In the genomic region with DNA sequence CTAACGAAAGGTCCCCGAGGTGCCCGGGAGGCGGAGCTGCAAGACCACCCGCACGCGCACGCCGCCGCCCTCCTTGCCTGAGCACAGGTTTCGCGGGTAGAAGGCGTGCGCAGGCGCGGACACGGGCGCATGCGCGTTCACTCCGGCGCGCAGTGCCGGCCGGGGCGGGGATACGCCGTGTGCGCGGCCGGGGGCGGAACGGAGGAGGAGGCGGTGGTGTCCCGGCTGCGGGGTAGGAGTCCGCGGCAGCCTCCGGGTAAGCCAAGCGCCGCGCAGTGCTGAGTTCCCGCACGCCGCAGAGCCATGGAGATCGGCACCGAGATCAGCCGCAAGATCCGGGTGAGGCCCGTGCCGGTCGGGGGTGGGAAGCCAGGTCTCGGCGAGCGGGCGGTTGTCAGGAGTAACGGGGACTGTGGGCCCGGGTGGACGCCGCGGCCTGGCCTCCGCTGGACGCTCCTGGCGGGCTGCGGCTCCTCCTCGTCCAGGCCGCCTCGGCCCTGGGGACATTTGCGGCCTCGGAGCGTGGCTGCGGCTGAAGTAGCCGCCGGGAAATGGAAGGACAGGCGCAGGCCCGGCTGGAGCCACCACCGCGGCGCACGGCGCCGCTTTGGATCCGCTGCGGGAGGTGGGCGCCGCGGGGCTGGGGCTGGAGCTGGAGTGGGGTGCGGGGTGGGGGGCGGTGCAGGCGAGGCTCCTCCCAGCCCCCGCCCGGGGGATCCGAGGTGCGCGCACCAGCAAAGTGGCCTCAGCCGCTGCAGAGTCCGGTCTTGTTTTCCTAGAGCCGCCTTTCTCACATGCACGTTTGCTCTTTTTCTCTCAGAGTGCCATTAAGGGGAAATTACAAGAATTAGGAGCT, we compare ENCODE assay signal across 8 cellular contexts. TPM values are rescaled to one million over a fixed set of nuclear protein-coding genes. Genes with fewer than 3 reads are reported as not detected.
DNase-seq lines count a peak whose midpoint lies in the region; ATAC-seq, FAIRE-seq and TF ChIP-seq lines count a peak whose summit lies in the region.

A gene with protein sequence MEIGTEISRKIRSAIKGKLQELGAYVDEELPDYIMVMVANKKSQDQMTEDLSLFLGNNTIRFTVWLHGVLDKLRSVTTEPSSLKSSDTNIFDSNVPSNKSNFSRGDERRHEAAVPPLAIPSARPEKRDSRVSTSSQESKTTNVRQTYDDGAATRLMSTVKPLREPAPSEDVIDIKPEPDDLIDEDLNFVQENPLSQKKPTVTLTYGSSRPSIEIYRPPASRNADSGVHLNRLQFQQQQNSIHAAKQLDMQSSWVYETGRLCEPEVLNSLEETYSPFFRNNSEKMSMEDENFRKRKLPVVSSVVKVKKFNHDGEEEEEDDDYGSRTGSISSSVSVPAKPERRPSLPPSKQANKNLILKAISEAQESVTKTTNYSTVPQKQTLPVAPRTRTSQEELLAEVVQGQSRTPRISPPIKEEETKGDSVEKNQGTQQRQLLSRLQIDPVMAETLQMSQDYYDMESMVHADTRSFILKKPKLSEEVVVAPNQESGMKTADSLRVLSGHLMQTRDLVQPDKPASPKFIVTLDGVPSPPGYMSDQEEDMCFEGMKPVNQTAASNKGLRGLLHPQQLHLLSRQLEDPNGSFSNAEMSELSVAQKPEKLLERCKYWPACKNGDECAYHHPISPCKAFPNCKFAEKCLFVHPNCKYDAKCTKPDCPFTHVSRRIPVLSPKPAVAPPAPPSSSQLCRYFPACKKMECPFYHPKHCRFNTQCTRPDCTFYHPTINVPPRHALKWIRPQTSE (plus strand): TSS at position 207 of the 856 bp plus-strand sequence. CDS start 97 bp downstream, at position 304.

- peak within 1 kb of the TSS; percentile 44 to 87 (median 80) for H3K4me3 ChIP-seq in adrenal gland
- H3K4me3 ChIP-seq in heart right ventricle = peak within 1 kb of the TSS; percentile 69 to 98 (median 87)

- peak; percentile 96 for FAIRE-seq in GM12892 (lab: Jason Lieb, UNC)

- intact Hi-C loops in adrenal gland (cut with DNase I) (no loop called here), heart right ventricle (cut with DNase I) (loop anchor here in 8 of 10 donors (2.0 to 10.0 kb wide), 5 partner anchors 70 to 551 kb away; a partner anchor contains a TSS)

- peaks cover 11 to 34% of the 10 kb centered on the region in 2 donors for H3K4me1 ChIP-seq in adrenal gland (replicated peaks in 1 of 2)
- H3K4me1 ChIP-seq in heart right ventricle = peaks cover 2 to 24% (median 21%) of the 10 kb centered on the region in 9 donors

- ATAC-seq in HG02798 (IDR thresholded peaks at IDR 0.05; ENCODE audit: poor library complexity, unreplicated experiment) = peak; percentile 96
- ATAC-seq in heart right ventricle = peak; percentile 98 to 99 (median 98)

- peaks cover 0 to 14% of the 10 kb centered on the region in 2 donors for H3K36me3 ChIP-seq in adrenal gland (replicated peaks in 1 of 2)
- H3K36me3 ChIP-seq in heart right ventricle = peaks cover 0 to 18% (median 3%) of the 10 kb centered on the region in 9 donors

- DNase-seq in GM12892 (ENCODE audit: insufficient read length) (peak; percentile 85), NCI-H1436 (lab: John Stamatoyannopoulos, UW) (peak; percentile 85), T-helper 1 cell (peak; percentile 73 to 89 (median 79)), adrenal gland (peak; percentile 80 to 89 (median 83)), heart right ventricle (peak; percentile 82 to 91), progenitor cell of endocrine pancreas (ENCODE audit: low spot score, unreplicated experiment) (peak; percentile 85), ureter (ENCODE audit: low spot score) (peak; percentile 83)

- no peaks in the 10 kb centered on the region for H3K9me3 Mint-ChIP-seq in progenitor cell of endocrine pancreas (ENCODE audit: low read depth)

- no peak for TF ChIP-seq CTCF in adrenal gland (IDR thresholded peaks at IDR 0.05)
- TF ChIP-seq CTCF in heart right ventricle (IDR thresholded peaks at IDR 0.05) = no peak
- no peak for TF ChIP-seq CTCF in progenitor cell of endocrine pancreas (IDR thresholded peaks at IDR 0.05; ENCODE audit: unreplicated experiment)

- peak within 1 kb of the TSS; percentile 77 to 93 (median 91) for H3K27ac ChIP-seq in adrenal gland
- peak within 1 kb of the TSS; percentile 76 to 97 (median 94) for H3K27ac ChIP-seq in heart right ventricle

- peak within 1 kb of the TSS; percentile 93 for H3K4me3 Mint-ChIP-seq in progenitor cell of endocrine pancreas (ENCODE audit: low read depth)

- H3K27me3 ChIP-seq in adrenal gland = no peaks in the 10 kb centered on the region
- H3K27me3 ChIP-seq in heart right ventricle = no peaks in the 10 kb centered on the region

- 0 to 6% (median 0%) methylated on average over 13 to 99 of the region's 99 CpGs for WGBS in adrenal gland, 4 donors
- WGBS in heart right ventricle, 2 donors = 0 to 1% methylated on average over 95 to 99 of the region's 99 CpGs

- H3K4me1 Mint-ChIP-seq in progenitor cell of endocrine pancreas (ENCODE audit: low read depth) = peaks cover 10% of the 10 kb centered on the region

- TF ChIP-seq POLR2A in GM12892 (IDR thresholded peaks at IDR 0.05; ENCODE audit: low read depth, low read length) (peak; percentile 78), adrenal gland (IDR thresholded peaks at IDR 0.05) (peak; percentile 28 to 83)

- H3K36me3 Mint-ChIP-seq in progenitor cell of endocrine pancreas (ENCODE audit: insufficient read depth) = peaks cover 2% of the 10 kb centered on the region

- H3K9me3 ChIP-seq in adrenal gland (replicated peaks in 1 of 3) (no peaks in the 10 kb centered on the region), heart right ventricle (no peaks in the 10 kb centered on the region)

- no peaks in the 10 kb centered on the region for H3K27me3 Mint-ChIP-seq in progenitor cell of endocrine pancreas

- H3K27ac Mint-ChIP-seq in progenitor cell of endocrine pancreas = peak within 1 kb of the TSS; percentile 98

RNA-seq across cellular contexts. Expression of the gene that starts here (rescaled TPM):
- polyA plus RNA-seq in GM12892 (2012; ENCODE audit: missing spikeins) = 38.5 TPM
- total RNA-seq in adrenal gland (10 to 100 TPM; 36.9 to 91.6 (median 53.3) TPM), heart right ventricle (10 to 100 TPM; 35.4 to 49.4 (median 38.7) TPM), progenitor cell of endocrine pancreas (102 and 116 TPM in 2 replicates), ureter (54.4 TPM)
- polyA plus RNA-seq in adrenal gland (10 to 100 TPM; 26.5 to 58.0 (median 43.7) TPM), heart right ventricle (10 to 100 TPM; 24.5 to 32.4 TPM)

Comparison
In these comparisons a context has a peak if more than half of its experiments do, and no peak if none do; other contexts are left out.
1. Peak in every context shown above with its lines: DNase-seq, ATAC-seq, H3K4me3 ChIP-seq and H3K27ac ChIP-seq.
2. intact Hi-C loops: an anchor here in heart right ventricle (2.0 to 10.0 kb wide); none called in adrenal gland.